Comparison of ENCODE assay signal across 9 cellular contexts in the genomic region with DNA sequence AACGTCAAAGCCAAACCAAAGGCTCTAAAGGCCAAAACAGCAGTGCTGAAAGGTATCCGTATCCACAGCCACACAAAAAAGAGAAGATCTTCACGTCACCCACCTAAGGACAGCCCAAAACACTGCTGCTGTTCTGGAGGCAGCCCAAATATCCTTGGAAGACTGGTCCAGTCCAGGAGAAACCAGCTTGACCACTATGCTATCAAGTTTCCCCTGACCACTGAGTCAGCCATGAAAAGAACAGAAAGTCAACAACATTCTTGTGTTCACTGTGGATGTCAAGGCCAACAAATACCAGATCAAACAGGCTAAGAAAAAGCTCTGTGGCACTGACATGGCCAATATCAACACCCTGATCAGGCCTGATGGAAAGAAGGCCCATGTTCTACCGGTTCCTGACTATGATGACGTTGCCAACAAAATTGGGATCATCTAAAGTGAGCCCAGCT. TPM values are rescaled to one million over a fixed set of nuclear protein-coding genes. Genes with fewer than 3 reads are reported as not detected.
A peak's percentile ranks its signal among the peaks of the same experiment; 100 is the strongest.
DNase-seq lines count a peak whose midpoint lies in the region; ATAC-seq and TF ChIP-seq lines count a peak whose summit lies in the region.
"Had no signal": no experiment of that assay in that cellular context is flagged by ENCODE, and none has a peak within 500 bp of the region (broad histone marks: within the 10 kb centered on the region; RNA-seq: fewer than 3 reads in every experiment).

No MANE protein-coding gene starts in this region.

- peak; percentile 2 for DNase-seq in AG08395 (ENCODE audit: low spot score)
- DNase-seq in HT-29 (ENCODE audit: low spot score): peak; percentile 62
- DNase-seq in brain pericyte (ENCODE audit: low read depth, low spot score): peak; percentile 47
- DNase-seq in lower lobe of right lung: no peak
- DNase-seq in D341Med (ENCODE audit: low spot score): no peak
- DNase-seq in dedifferentiated amniotic fluid mesenchymal stem cell (ENCODE audit: extremely low spot score): no peak
- DNase-seq in Kasumi-1 (lab: John Stamatoyannopoulos, UW): no peak

- intact Hi-C loops in lower lobe of right lung (cut with DNase I): no loop called here

- no peaks in the 10 kb centered on the region for H3K9me3 ChIP-seq in lower lobe of right lung

- no peaks in the 10 kb centered on the region for H3K36me3 ChIP-seq in lower lobe of right lung

- no peak overlapping the region for H3K4me3 ChIP-seq in lower lobe of right lung

- TF ChIP-seq CTCF in lower lobe of right lung (IDR thresholded peaks at IDR 0.05): no peak

- peak; percentile 80 to 83 for ATAC-seq in lower lobe of right lung
- ATAC-seq in HG02610 (IDR thresholded peaks at IDR 0.05; ENCODE audit: unreplicated experiment): no peak
- ATAC-seq: activated CD4-positive, CD25-positive, alpha-beta regulatory T cell treated with anti-CD3 and anti-CD28 coated beads, Interleukin-2, amount 50 U/mL, for 24 hours had no signal

- no peaks in the 10 kb centered on the region for H3K27me3 ChIP-seq in lower lobe of right lung (ENCODE audit: low read depth)

- peaks cover 29% of the 10 kb centered on the region for H3K4me1 ChIP-seq in lower lobe of right lung

- no peak overlapping the region for H3K27ac ChIP-seq in lower lobe of right lung

RNA-seq across cellular contexts. Expression of a gene that starts 32.1 kb away (rescaled TPM):
- total RNA-seq in HT-29 (2014; rRNA removed; shearing (Covaris generic)): 30.0 and 34.5 TPM in 2 replicates
- total RNA-seq in lower lobe of right lung: 39.1 TPM

RNA-seq across cellular contexts. Expression of a gene that starts 32.4 kb away (rescaled TPM):
- 10.0 and 13.6 TPM in 2 replicates for total RNA-seq in HT-29 (2014; rRNA removed; shearing (Covaris generic))
- total RNA-seq in lower lobe of right lung: 29.8 TPM

Comparison
In these comparisons a context has a peak if more than half of its experiments do, and no peak if none do; other contexts are left out.
1. DNase-seq: peak in AG08395 (single experiment), HT-29 (single experiment) and brain pericyte (single experiment); none in lower lobe of right lung (single experiment), D341Med (single experiment), dedifferentiated amniotic fluid mesenchymal stem cell (single experiment) and Kasumi-1 (0 of 2).